19 cellular contexts compared by ENCODE assay signal in genomic region chr12:77841467-77842054, GRCh38. TPM values are rescaled to one million over a fixed set of nuclear protein-coding genes. Genes with fewer than 3 reads are reported as not detected.
A peak's percentile ranks its signal among the peaks of the same experiment; 100 is the strongest.
DNase-seq lines count a peak whose midpoint lies in the region; ATAC-seq and TF ChIP-seq lines count a peak whose summit lies in the region.
"Had no signal": no experiment of that assay in that cellular context is flagged by ENCODE, and none has a peak within 500 bp of the region (broad histone marks: within the 10 kb centered on the region; RNA-seq: fewer than 3 reads in every experiment).

No MANE protein-coding gene starts in this region.

- peak; percentile 57 for ATAC-seq in GM18511 (IDR thresholded peaks at IDR 0.05; ENCODE audit: unreplicated experiment)
- ATAC-seq in HG03432 (IDR thresholded peaks at IDR 0.05; ENCODE audit: unreplicated experiment), result peak; percentile 45

- TF ChIP-seq CTCF in fibroblast of pulmonary artery (IDR thresholded peaks at IDR 0.05; ENCODE audit: low read length, missing control alignments) (no peak), GM13977 (IDR thresholded peaks at IDR 0.05; ENCODE audit: extremely low read depth, insufficient read depth, missing control alignments) (no peak)

- in situ Hi-C loops in GM13977 (cut with MboI; ENCODE audit: low pct_unique_long_range_greater_than_20kb, low sequenced_read_pairs, unreplicated experiment), result no loop called here

- no peak overlapping the region for H3K4me3 ChIP-seq in fibroblast of pulmonary artery (replicated peaks; ENCODE audit: low read depth, low read length)
- H3K4me3 ChIP-seq: esophagus muscularis mucosa, hepatocyte, SK-N-MC, skin epidermis had no signal

- DNase-seq in RPMI8226 (peak; percentile 22), fibroblast of pulmonary artery (ENCODE audit: low read depth) (peak; percentile 51), EL (no peak), GM13977 (ENCODE audit: low spot score) (no peak), mucosa of gallbladder (ENCODE audit: low spot score) (no peak), amniotic stem cell (lab: John Stamatoyannopoulos, UW) (no peak)
- DNase-seq: aorta, BE2C, cortex of kidney, DND-41, HFFc6, NCI-H2029 treated with DMSO at 0.1 percent for 48 hours had no signal

RNA-seq across cellular contexts. Expression of gene NAV3, which starts 10.9 kb away (rescaled TPM):
- 31.7 TPM for total RNA-seq in mucosa of gallbladder
- total RNA-seq: activated CD8-positive, alpha-beta memory T cell treated with anti-CD3 and anti-CD28 coated beads for 36 hours had no signal

Comparison
In these comparisons a context has a peak if more than half of its experiments do, and no peak if none do; other contexts are left out.
1. DNase-seq: peak in RPMI8226 (single experiment) and fibroblast of pulmonary artery (single experiment); none in EL (single experiment), GM13977 (single experiment), mucosa of gallbladder (single experiment) and amniotic stem cell (single experiment).